ENCODE assay signal across 11 cellular contexts in genomic region chr4:94410678-94411206, GRCh38. TPM values are rescaled to one million over a fixed set of nuclear protein-coding genes. Genes with fewer than 3 reads are reported as not detected.
DNase-seq lines count a peak whose midpoint lies in the region; ATAC-seq and TF ChIP-seq lines count a peak whose summit lies in the region.
"Had no signal": no experiment of that assay in that cellular context is flagged by ENCODE, and none has a peak within 500 bp of the region (broad histone marks: within the 10 kb centered on the region; RNA-seq: fewer than 3 reads in every experiment).

No MANE protein-coding gene starts in this region.

- H3K9me3 ChIP-seq in gastroesophageal sphincter (no peaks in the 10 kb centered on the region), prostate gland (no peaks in the 10 kb centered on the region)

- peaks cover 9 to 63% (median 16%) of the 10 kb centered on the region in 3 donors for H3K4me1 ChIP-seq in gastroesophageal sphincter
- H3K4me1 ChIP-seq in prostate gland (replicated peaks) = no peaks in the 10 kb centered on the region

- TF ChIP-seq CTCF in RWPE1 (conservative IDR thresholded peaks at IDR 0.05; ENCODE audit: low read depth) = no peak
- no peak for TF ChIP-seq CTCF in gastroesophageal sphincter (IDR thresholded peaks at IDR 0.05)
- no peak for TF ChIP-seq CTCF in prostate gland (IDR thresholded peaks at IDR 0.05)

- ATAC-seq in gastroesophageal sphincter = peak; percentile 95
- no peak for ATAC-seq in HG03571 (IDR thresholded peaks at IDR 0.05; ENCODE audit: unreplicated experiment)
- no peak for ATAC-seq in GM19455 (IDR thresholded peaks at IDR 0.05; ENCODE audit: unreplicated experiment)
- ATAC-seq in GM21529 (IDR thresholded peaks at IDR 0.05; ENCODE audit: unreplicated experiment) = no peak
- ATAC-seq in activated CD4-positive, CD25-positive, alpha-beta regulatory T cell treated with anti-CD3 and anti-CD28 coated beads, Interleukin-2, amount 50 U/mL, for 24 hours = no peak

- H3K27ac ChIP-seq in RWPE1 (peak overlapping the region; percentile 76), gastroesophageal sphincter (peak overlapping the region; percentile 68 to 84 (median 72)), prostate gland (peak overlapping the region in 1 of 2 donors; percentile 46)

- 43 to 62% methylated on average over 3 to 9 of the region's 10 CpGs for WGBS in gastroesophageal sphincter (ENCODE audit: low coverage in 1 of 2), 2 donors
- WGBS in prostate gland = 70% methylated on average over 10 of the region's 10 CpGs

- H3K36me3 ChIP-seq in gastroesophageal sphincter (no peaks in the 10 kb centered on the region), prostate gland (no peaks in the 10 kb centered on the region)

- no peak for TF ChIP-seq EP300 in gastroesophageal sphincter (IDR thresholded peaks at IDR 0.05)

- no peak for TF ChIP-seq POLR2A in gastroesophageal sphincter (IDR thresholded peaks at IDR 0.05)
- TF ChIP-seq POLR2A in prostate gland (IDR thresholded peaks at IDR 0.05) = no peak

- no peak overlapping the region for H3K4me3 ChIP-seq in gastroesophageal sphincter
- no peak overlapping the region for H3K4me3 ChIP-seq in prostate gland

- intact Hi-C loops in prostate gland (cut with DNase I) = loop anchor here (2.0 kb wide), 1 partner anchor 40 kb away; the partner anchor contains the start of gene PDLIM5

- POLR2A ChIA-PET in RWPE1 (lab: Yijun Ruan, JAX; ENCODE audit: low non-redundant PET) = no interaction called here

- DNase-seq in DMS 273 treated with DMSO at 0.1 percent for 48 hours (lab: John Stamatoyannopoulos, UW) (peak; percentile 39), RWPE1 (ENCODE audit: low spot score) (peak; percentile 71), prostate gland (ENCODE audit: low spot score) (peak; percentile 26)
- DNase-seq: activated gamma-delta T cell treated with Interleukin-2 at 50 U/mL for 16 hours; CD4-positive, CD25-positive, alpha-beta regulatory T cell; NCI-H774 had no signal

- H3K27me3 ChIP-seq in gastroesophageal sphincter (no peaks in the 10 kb centered on the region), prostate gland (replicated peaks; ENCODE audit: insufficient read depth) (no peaks in the 10 kb centered on the region)

- CTCF ChIA-PET in RWPE1 (lab: Yijun Ruan, JAX) = interaction anchor here (0.7 to 0.8 kb wide), 2 partner anchors 18 to 211 kb away, joined by 3 to 5 read pairs; no protein-coding TSS in a partner anchor

RNA-seq across cellular contexts. Expression of gene PDLIM5, which starts 41.0 kb away (rescaled TPM):
- total RNA-seq in gastroesophageal sphincter (100 to 1,000 TPM; 100 to 223 (median 175) TPM), prostate gland (100 to 1,000 TPM; 115 to 228 TPM)
